ENCODE assay signal across 15 cellular contexts in genomic region chr7:135519871-135520270, GRCh38. TPM values are rescaled to one million over a fixed set of nuclear protein-coding genes. Genes with fewer than 3 reads are reported as not detected.
A peak's percentile ranks its signal among the peaks of the same experiment; 100 is the strongest.
DNase-seq lines count a peak whose midpoint lies in the region; ATAC-seq and TF ChIP-seq lines count a peak whose summit lies in the region.
"Had no signal": no experiment of that assay in that cellular context is flagged by ENCODE, and none has a peak within 500 bp of the region (broad histone marks: within the 10 kb centered on the region; RNA-seq: fewer than 3 reads in every experiment).

No MANE protein-coding gene starts in this region.

- ATAC-seq in left lung (peak; percentile 65), upper lobe of right lung (peak; percentile 53), GM21390 (IDR thresholded peaks at IDR 0.05; ENCODE audit: unreplicated experiment) (no peak)

- H3K9me3 ChIP-seq in left lung (no peaks in the 10 kb centered on the region), upper lobe of right lung (no peaks in the 10 kb centered on the region)
- H3K9me3 ChIP-seq: Caco-2, HAP-1 had no signal

- intact Hi-C loops in left lung (cut with DNase I) = loop anchor here in 1 of 2 donors (10.0 kb wide), 1 partner anchor 235 kb away; no protein-coding TSS in a partner anchor
- intact Hi-C loops in upper lobe of right lung (cut with DNase I) = no loop called here

- H3K4me1 ChIP-seq in left lung (no peaks in the 10 kb centered on the region), upper lobe of right lung (no peaks in the 10 kb centered on the region)
- H3K4me1 ChIP-seq: HAP-1 had no signal

- H3K27ac ChIP-seq in 22Rv1 = peak overlapping the region; percentile 81
- no peak overlapping the region for H3K27ac ChIP-seq in left lung
- no peak overlapping the region for H3K27ac ChIP-seq in upper lobe of right lung

- DNase-seq in LNCaP clone FGC (ENCODE audit: low read depth) = no peak
- no peak for DNase-seq in left lung
- no peak for DNase-seq in upper lobe of right lung
- DNase-seq in HT-29 (ENCODE audit: low spot score) = no peak
- no peak for DNase-seq in NCI-H146 (lab: John Stamatoyannopoulos, UW)
- DNase-seq: C1 segment of cervical spinal cord; CD4-positive, alpha-beta memory T cell; DMS153; DND-41; GOT3; HFFc6 had no signal

- TF ChIP-seq CTCF in 22Rv1 (IDR thresholded peaks at IDR 0.05) = 0 out of 2 replicates have a peak, but pooled peaks have one; percentile 12
- 0 out of 2 replicates have a peak, but pooled peaks have one; percentile 15 for TF ChIP-seq CTCF in LNCaP clone FGC (IDR thresholded peaks at IDR 0.05; ENCODE audit: control insufficient read depth, extremely low read depth, insufficient read depth)
- TF ChIP-seq CTCF in left lung (IDR thresholded peaks at IDR 0.05) = no peak
- no peak for TF ChIP-seq CTCF in upper lobe of right lung (IDR thresholded peaks at IDR 0.05)

- H3K36me3 ChIP-seq in left lung = no peaks in the 10 kb centered on the region
- no peaks in the 10 kb centered on the region for H3K36me3 ChIP-seq in upper lobe of right lung
- H3K36me3 ChIP-seq: HAP-1 had no signal

- H3K4me3 ChIP-seq in LNCaP clone FGC (ENCODE audit: low read depth, low read length) = no peak overlapping the region
- no peak overlapping the region for H3K4me3 ChIP-seq in left lung
- H3K4me3 ChIP-seq in upper lobe of right lung = no peak overlapping the region
- H3K4me3 ChIP-seq: HAP-1 had no signal

- no peaks in the 10 kb centered on the region for H3K27me3 ChIP-seq in left lung
- H3K27me3 ChIP-seq in upper lobe of right lung = no peaks in the 10 kb centered on the region

RNA-seq across cellular contexts. Expression of gene CNOT4, which starts 10.0 kb away (rescaled TPM):
- total RNA-seq in left lung (10 to 100 TPM; 21.6 to 21.8 TPM), upper lobe of right lung (25.8 TPM)
- total RNA-seq in HT-29 (2014; rRNA removed; shearing (Covaris generic)) = 8.5 and 11.3 TPM in 2 replicates

RNA-seq across cellular contexts. Expression of gene NUP205, which starts 37.8 kb away (rescaled TPM):
- total RNA-seq in left lung = 10 to 100 TPM; 42.7 to 56.3 TPM
- total RNA-seq in upper lobe of right lung = 34.3 TPM
- 78.7 and 85.5 TPM in 2 replicates for total RNA-seq in HT-29 (2014; rRNA removed; shearing (Covaris generic))

Comparison
In these comparisons a context has a peak if more than half of its experiments do, and no peak if none do; other contexts are left out.
1. CTCF ChIP-seq: peak in 22Rv1 (single experiment) and LNCaP clone FGC (single experiment); none in left lung (0 of 2) and upper lobe of right lung (single experiment).